ENCODE assay signal across 22 cellular contexts in the genomic region with DNA sequence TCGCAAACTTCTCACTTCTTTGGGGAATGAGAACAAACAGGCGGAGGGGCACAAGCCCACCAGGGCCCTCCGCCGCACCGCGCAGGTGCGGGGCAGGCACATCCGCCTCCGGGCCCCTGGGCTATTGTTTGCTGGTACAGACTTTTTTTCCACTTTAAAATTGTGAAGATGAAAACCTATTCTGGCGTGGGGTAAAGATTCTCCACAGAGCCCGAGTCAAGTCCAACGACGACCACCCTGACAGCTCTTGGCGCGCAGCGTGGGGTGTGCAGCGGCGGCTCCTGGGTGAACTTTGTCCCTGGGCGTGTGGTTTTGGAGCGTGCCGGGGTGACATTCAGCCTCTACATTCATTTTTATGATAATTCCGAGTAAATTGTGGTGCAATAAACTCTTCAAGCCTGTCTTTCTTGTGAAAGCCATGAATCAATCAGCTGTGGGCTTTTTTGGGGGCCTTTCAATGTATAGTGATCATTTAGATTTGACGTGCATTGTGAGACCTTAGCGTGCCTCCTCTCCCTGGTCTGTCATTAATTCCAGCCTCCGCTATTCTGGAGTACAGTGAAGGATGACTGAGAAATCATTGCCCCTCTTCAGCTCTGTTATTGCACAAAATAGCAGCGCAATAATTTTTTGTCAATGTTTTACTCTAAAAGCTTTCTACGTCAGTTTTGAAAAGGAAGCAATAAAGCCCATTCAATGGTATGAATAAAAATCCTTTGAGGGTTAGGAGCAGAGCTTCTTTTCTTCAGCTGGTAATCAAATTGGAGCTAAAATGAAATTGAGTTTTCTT.
DNase-seq lines count a peak whose midpoint lies in the region; TF ChIP-seq lines count a peak whose summit lies in the region.
"Had no signal": no experiment of that assay in that cellular context is flagged by ENCODE, and none has a peak within 500 bp of the region (broad histone marks: within the 10 kb centered on the region; RNA-seq: fewer than 3 reads in every experiment).

No MANE protein-coding gene starts in this region.

- no peak overlapping the region for H3K27ac Mint-ChIP-seq in endodermal cell
- H3K27ac Mint-ChIP-seq: CD14-positive monocyte; CD8-positive, alpha-beta memory T cell had no signal

- WGBS in endodermal cell (ENCODE audit: insufficient coverage in 1 of 2, insufficient read length in 1 of 2), 2 experiments = 89 to 96% methylated on average over 21 to 27 of the region's 27 CpGs

- H3K9me3 ChIP-seq in endodermal cell (ENCODE audit: control insufficient read depth, low read length) = no peaks in the 10 kb centered on the region
- H3K9me3 ChIP-seq: BE2C had no signal

- H3K4me3 ChIP-seq in endodermal cell (ENCODE audit: low read length) = no peak overlapping the region
- H3K4me3 ChIP-seq: SJSA1 had no signal

- DNase-seq in NCI-H1417 (lab: John Stamatoyannopoulos, UW) = peak in 2 of 3 experiments; percentile 21 to 62
- no peak for DNase-seq in NCI-H1417 treated with DMSO at 0.1 percent for 48 hours (lab: John Stamatoyannopoulos, UW)
- DNase-seq in NCI-H2227 treated with DMSO at 0.1 percent for 48 hours (lab: John Stamatoyannopoulos, UW) = peak; percentile 42
- no peak for DNase-seq in endodermal cell
- DNase-seq in posterior vena cava (ENCODE audit: low spot score) = peak; percentile 49
- no peak for DNase-seq in NCI-H2171 treated with DMSO at 0.1 percent for 48 hours (lab: John Stamatoyannopoulos, UW)
- DNase-seq in T-helper 2 cell = no peak
- no peak for DNase-seq in anterior cingulate cortex (lab: John Stamatoyannopoulos, UW)
- DNase-seq: 8988T; ACHN; BE2C; CD8-positive, alpha-beta memory T cell; NCI-H1048; NCI-H187; NCI-H2081 treated with DMSO at 0.1 percent for 48 hours; NCI-H226; NCI-H510A; NK-92 treated with Interleukin-12 subunit alpha and Interleukin-12 subunit beta, amount 100 ng/mL, for 24 hours; PC-3; Right ventricle myocardium superior had no signal

- H3K4me1 ChIP-seq in endodermal cell (ENCODE audit: control insufficient read depth, insufficient read depth, low read length) = no peaks in the 10 kb centered on the region
- H3K4me1 ChIP-seq: BE2C, SJSA1 had no signal

- H3K4me1 Mint-ChIP-seq in endodermal cell = no peaks in the 10 kb centered on the region
- H3K4me1 Mint-ChIP-seq: CD14-positive monocyte; CD8-positive, alpha-beta memory T cell had no signal

- no peak for TF ChIP-seq CTCF in endodermal cell (conservative IDR thresholded peaks at IDR 0.05)

- peaks cover 8% of the 10 kb centered on the region for H3K27me3 Mint-ChIP-seq in endodermal cell (ENCODE audit: insufficient read depth)

- no peaks in the 10 kb centered on the region for H3K36me3 Mint-ChIP-seq in endodermal cell (ENCODE audit: low read depth)
- H3K36me3 Mint-ChIP-seq: CD14-positive monocyte; CD8-positive, alpha-beta memory T cell had no signal

- H3K4me3 Mint-ChIP-seq in endodermal cell = no peak overlapping the region
- H3K4me3 Mint-ChIP-seq: CD14-positive monocyte; CD8-positive, alpha-beta memory T cell had no signal

- no peaks in the 10 kb centered on the region for H3K9me3 Mint-ChIP-seq in endodermal cell
- H3K9me3 Mint-ChIP-seq: CD8-positive, alpha-beta memory T cell had no signal

- no peak overlapping the region for H3K9ac ChIP-seq in endodermal cell (ENCODE audit: extremely low read depth, low read length, poor library complexity, severe bottlenecking)

- intact Hi-C loops in posterior vena cava (cut with DNase I) = no loop called here

- peak overlapping the region; percentile 24 for H3K27ac ChIP-seq in endodermal cell (ENCODE audit: low read depth, low read length)
- H3K27ac ChIP-seq: SJSA1 had no signal

- H3K27me3 ChIP-seq in endodermal cell (ENCODE audit: control insufficient read depth, insufficient read depth, low read length, poor library complexity, severe bottlenecking) = no peaks in the 10 kb centered on the region

- H3K36me3 ChIP-seq in endodermal cell (ENCODE audit: control insufficient read depth, insufficient read depth, low read length) = no peaks in the 10 kb centered on the region
- H3K36me3 ChIP-seq: BE2C, SJSA1 had no signal

Comparison
In these comparisons a context has a peak if more than half of its experiments do, and no peak if none do; other contexts are left out.
1. DNase-seq: peak in NCI-H1417 (2 of 3), NCI-H2227 treated with DMSO at 0.1 percent for 48 hours (single experiment) and posterior vena cava (single experiment); none in NCI-H1417 treated with DMSO at 0.1 percent for 48 hours (single experiment), endodermal cell (single experiment), NCI-H2171 treated with DMSO at 0.1 percent for 48 hours (single experiment), T-helper 2 cell (0 of 5) and anterior cingulate cortex (0 of 58).